1 cellular context compared by ENCODE assay signal in genomic region chr10:29317027-29317420, GRCh38.
TF ChIP-seq lines count a peak whose summit lies in the region.

No MANE protein-coding gene starts in this region.

TF ChIP-seq in HepG2, 621 proteins besides CTCF, POLR2A, EP300 and RAD21 (continued from another document):
- peak; percentile 79 for TF ChIP-seq PRDM15 (CRISPR knock-in tag; IDR thresholded peaks at IDR 0.05)
- TF ChIP-seq TBL1XR1 (IDR thresholded peaks at IDR 0.05; ENCODE audit: borderline replicate concordance, low read length, partially characterized antibody): no peak
- peak; percentile 1; the same call in 1 of the 2 replicates for TF ChIP-seq CHD4 (IDR thresholded peaks at IDR 0.05; ENCODE audit: borderline replicate concordance, low read length)
- TF ChIP-seq, protein P1, sequence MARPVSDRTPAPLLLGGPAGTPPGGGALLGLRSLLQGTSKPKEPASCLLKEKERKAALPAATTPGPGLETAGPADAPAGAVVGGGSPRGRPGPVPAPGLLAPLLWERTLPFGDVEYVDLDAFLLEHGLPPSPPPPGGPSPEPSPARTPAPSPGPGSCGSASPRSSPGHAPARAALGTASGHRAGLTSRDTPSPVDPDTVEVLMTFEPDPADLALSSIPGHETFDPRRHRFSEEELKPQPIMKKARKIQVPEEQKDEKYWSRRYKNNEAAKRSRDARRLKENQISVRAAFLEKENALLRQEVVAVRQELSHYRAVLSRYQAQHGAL (CRISPR knock-in tag; IDR thresholded peaks at IDR 0.05; ENCODE audit: not compliant biosample characterization): no peak
TF ChIP-seq in HepG2: peak in this region for 2.
